1 cellular context compared by ENCODE assay signal in the genomic region with DNA sequence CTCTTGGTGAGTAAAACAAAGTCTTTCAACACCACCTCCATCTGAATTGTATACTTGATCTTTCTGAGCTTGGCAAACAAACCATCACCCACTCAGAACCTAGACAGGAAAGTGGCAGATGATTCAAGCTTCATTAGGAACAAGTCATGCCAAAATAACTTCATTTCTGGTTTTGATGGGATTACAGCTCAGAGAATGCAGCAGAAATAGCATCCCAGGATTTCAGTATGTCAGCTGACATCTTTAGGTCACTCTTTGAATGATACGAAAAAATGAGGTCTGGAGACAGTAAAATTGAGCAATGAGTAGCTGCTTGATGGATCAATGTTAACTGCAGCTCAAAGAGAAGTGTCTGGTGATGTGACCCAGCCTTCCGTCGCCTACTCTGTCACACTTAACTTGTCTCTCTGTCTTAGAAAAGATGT.
A peak's percentile ranks its signal among the peaks of the same experiment; 100 is the strongest.
TF ChIP-seq lines count a peak whose summit lies in the region.

No MANE protein-coding gene starts in this region.

TF ChIP-seq in SK-N-SH, 30 proteins besides CTCF, POLR2A, EP300 and RAD21 (continued from another document):
- TF ChIP-seq, protein P1, sequence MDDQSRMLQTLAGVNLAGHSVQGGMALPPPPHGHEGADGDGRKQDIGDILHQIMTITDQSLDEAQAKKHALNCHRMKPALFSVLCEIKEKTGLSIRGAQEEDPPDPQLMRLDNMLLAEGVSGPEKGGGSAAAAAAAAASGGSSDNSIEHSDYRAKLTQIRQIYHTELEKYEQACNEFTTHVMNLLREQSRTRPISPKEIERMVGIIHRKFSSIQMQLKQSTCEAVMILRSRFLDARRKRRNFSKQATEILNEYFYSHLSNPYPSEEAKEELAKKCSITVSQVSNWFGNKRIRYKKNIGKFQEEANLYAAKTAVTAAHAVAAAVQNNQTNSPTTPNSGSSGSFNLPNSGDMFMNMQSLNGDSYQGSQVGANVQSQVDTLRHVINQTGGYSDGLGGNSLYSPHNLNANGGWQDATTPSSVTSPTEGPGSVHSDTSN (IDR thresholded peaks at IDR 0.05) = peak; percentile 28; the same call in 1 of the 2 replicates
- TF ChIP-seq, protein P2, sequence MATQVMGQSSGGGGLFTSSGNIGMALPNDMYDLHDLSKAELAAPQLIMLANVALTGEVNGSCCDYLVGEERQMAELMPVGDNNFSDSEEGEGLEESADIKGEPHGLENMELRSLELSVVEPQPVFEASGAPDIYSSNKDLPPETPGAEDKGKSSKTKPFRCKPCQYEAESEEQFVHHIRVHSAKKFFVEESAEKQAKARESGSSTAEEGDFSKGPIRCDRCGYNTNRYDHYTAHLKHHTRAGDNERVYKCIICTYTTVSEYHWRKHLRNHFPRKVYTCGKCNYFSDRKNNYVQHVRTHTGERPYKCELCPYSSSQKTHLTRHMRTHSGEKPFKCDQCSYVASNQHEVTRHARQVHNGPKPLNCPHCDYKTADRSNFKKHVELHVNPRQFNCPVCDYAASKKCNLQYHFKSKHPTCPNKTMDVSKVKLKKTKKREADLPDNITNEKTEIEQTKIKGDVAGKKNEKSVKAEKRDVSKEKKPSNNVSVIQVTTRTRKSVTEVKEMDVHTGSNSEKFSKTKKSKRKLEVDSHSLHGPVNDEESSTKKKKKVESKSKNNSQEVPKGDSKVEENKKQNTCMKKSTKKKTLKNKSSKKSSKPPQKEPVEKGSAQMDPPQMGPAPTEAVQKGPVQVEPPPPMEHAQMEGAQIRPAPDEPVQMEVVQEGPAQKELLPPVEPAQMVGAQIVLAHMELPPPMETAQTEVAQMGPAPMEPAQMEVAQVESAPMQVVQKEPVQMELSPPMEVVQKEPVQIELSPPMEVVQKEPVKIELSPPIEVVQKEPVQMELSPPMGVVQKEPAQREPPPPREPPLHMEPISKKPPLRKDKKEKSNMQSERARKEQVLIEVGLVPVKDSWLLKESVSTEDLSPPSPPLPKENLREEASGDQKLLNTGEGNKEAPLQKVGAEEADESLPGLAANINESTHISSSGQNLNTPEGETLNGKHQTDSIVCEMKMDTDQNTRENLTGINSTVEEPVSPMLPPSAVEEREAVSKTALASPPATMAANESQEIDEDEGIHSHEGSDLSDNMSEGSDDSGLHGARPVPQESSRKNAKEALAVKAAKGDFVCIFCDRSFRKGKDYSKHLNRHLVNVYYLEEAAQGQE (IDR thresholded peaks at IDR 0.05; ENCODE audit: low read depth, low read length) = no peak
- no peak for TF ChIP-seq FOXM1 (IDR thresholded peaks at IDR 0.05; ENCODE audit: low read depth)
- TF ChIP-seq JUND (IDR thresholded peaks at IDR 0.05) = no peak
- no peak for TF ChIP-seq NRF1 (IDR thresholded peaks at IDR 0.05; ENCODE audit: low read depth, low read length)
- TF ChIP-seq RXRA (IDR thresholded peaks at IDR 0.05; ENCODE audit: borderline replicate concordance, low read depth) = no peak
- TF ChIP-seq, protein P3, sequence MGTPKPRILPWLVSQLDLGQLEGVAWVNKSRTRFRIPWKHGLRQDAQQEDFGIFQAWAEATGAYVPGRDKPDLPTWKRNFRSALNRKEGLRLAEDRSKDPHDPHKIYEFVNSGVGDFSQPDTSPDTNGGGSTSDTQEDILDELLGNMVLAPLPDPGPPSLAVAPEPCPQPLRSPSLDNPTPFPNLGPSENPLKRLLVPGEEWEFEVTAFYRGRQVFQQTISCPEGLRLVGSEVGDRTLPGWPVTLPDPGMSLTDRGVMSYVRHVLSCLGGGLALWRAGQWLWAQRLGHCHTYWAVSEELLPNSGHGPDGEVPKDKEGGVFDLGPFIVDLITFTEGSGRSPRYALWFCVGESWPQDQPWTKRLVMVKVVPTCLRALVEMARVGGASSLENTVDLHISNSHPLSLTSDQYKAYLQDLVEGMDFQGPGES (IDR thresholded peaks at IDR 0.05; ENCODE audit: low read depth, low read length) = no peak
- TF ChIP-seq NFIC (IDR thresholded peaks at IDR 0.05; ENCODE audit: borderline replicate concordance) = 0 out of 2 replicates have a peak, but pooled peaks have one; percentile 7
- TF ChIP-seq, protein P4, sequence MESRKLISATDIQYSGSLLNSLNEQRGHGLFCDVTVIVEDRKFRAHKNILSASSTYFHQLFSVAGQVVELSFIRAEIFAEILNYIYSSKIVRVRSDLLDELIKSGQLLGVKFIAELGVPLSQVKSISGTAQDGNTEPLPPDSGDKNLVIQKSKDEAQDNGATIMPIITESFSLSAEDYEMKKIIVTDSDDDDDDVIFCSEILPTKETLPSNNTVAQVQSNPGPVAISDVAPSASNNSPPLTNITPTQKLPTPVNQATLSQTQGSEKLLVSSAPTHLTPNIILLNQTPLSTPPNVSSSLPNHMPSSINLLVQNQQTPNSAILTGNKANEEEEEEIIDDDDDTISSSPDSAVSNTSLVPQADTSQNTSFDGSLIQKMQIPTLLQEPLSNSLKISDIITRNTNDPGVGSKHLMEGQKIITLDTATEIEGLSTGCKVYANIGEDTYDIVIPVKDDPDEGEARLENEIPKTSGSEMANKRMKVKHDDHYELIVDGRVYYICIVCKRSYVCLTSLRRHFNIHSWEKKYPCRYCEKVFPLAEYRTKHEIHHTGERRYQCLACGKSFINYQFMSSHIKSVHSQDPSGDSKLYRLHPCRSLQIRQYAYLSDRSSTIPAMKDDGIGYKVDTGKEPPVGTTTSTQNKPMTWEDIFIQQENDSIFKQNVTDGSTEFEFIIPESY (IDR thresholded peaks at IDR 0.05; ENCODE audit: borderline replicate concordance, low read depth) = no peak
- TF ChIP-seq, protein P5, sequence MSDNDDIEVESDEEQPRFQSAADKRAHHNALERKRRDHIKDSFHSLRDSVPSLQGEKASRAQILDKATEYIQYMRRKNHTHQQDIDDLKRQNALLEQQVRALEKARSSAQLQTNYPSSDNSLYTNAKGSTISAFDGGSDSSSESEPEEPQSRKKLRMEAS (IDR thresholded peaks at IDR 0.05; ENCODE audit: low read depth) = no peak
- TF ChIP-seq SMC3 (IDR thresholded peaks at IDR 0.05; ENCODE audit: low read depth, low read length) = no peak
- TF ChIP-seq TCF12 (IDR thresholded peaks at IDR 0.05) = 0 out of 2 replicates have a peak, but pooled peaks have one; percentile 14
- TF ChIP-seq, protein P6, sequence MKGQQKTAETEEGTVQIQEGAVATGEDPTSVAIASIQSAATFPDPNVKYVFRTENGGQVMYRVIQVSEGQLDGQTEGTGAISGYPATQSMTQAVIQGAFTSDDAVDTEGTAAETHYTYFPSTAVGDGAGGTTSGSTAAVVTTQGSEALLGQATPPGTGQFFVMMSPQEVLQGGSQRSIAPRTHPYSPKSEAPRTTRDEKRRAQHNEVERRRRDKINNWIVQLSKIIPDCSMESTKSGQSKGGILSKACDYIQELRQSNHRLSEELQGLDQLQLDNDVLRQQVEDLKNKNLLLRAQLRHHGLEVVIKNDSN (IDR thresholded peaks at IDR 0.05; ENCODE audit: borderline replicate concordance, low read depth) = no peak
- no peak for TF ChIP-seq YY1 (IDR thresholded peaks at IDR 0.05; ENCODE audit: low read depth)
TF ChIP-seq in SK-N-SH: peak in this region for 3.
